ENCODE assay signal across 1 cellular context in the genomic region with DNA sequence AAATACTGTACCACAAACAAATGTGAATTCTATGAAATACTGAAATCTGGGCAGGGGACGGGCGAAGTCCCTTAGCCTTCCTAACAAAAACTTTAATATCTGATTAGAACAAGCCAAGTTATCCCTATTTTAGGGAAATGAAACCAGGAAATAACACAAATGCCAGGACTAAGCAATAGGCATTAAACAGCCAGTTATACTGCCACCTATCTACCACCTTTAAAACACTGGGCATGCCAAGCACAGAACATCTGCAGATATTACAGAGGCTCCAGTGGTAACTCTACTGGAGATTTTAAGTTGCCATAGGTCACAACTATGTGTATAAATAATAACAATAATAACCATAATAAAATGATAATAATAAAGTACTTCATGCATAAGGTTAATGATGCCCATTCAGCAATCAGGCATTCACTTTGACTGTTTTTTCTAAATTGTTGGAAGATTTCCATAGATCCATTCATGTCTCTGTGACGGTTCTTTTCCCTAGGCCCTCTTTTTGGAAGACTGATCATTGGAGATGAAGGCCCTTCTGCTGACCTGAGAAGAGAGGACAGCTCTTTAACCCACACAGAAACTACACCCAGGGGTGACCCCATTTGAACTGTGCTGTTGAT.
TF ChIP-seq lines count a peak whose summit lies in the region.

No MANE protein-coding gene starts in this region.

TF ChIP-seq in liver, 16 proteins besides CTCF, POLR2A, EP300 and RAD21 (continued from another document):
- TF ChIP-seq, protein P1, sequence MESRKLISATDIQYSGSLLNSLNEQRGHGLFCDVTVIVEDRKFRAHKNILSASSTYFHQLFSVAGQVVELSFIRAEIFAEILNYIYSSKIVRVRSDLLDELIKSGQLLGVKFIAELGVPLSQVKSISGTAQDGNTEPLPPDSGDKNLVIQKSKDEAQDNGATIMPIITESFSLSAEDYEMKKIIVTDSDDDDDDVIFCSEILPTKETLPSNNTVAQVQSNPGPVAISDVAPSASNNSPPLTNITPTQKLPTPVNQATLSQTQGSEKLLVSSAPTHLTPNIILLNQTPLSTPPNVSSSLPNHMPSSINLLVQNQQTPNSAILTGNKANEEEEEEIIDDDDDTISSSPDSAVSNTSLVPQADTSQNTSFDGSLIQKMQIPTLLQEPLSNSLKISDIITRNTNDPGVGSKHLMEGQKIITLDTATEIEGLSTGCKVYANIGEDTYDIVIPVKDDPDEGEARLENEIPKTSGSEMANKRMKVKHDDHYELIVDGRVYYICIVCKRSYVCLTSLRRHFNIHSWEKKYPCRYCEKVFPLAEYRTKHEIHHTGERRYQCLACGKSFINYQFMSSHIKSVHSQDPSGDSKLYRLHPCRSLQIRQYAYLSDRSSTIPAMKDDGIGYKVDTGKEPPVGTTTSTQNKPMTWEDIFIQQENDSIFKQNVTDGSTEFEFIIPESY (IDR thresholded peaks at IDR 0.05) = no peak
- TF ChIP-seq RXRA (IDR thresholded peaks at IDR 0.05) = no peak
- TF ChIP-seq YY1 (IDR thresholded peaks at IDR 0.05) = no peak
- no peak for TF ChIP-seq NR2F2 (IDR thresholded peaks at IDR 0.05)
- TF ChIP-seq FOXA1 (IDR thresholded peaks at IDR 0.05) = no peak
